Comparison of ENCODE assay signal across 8 cellular contexts in the genomic region with DNA sequence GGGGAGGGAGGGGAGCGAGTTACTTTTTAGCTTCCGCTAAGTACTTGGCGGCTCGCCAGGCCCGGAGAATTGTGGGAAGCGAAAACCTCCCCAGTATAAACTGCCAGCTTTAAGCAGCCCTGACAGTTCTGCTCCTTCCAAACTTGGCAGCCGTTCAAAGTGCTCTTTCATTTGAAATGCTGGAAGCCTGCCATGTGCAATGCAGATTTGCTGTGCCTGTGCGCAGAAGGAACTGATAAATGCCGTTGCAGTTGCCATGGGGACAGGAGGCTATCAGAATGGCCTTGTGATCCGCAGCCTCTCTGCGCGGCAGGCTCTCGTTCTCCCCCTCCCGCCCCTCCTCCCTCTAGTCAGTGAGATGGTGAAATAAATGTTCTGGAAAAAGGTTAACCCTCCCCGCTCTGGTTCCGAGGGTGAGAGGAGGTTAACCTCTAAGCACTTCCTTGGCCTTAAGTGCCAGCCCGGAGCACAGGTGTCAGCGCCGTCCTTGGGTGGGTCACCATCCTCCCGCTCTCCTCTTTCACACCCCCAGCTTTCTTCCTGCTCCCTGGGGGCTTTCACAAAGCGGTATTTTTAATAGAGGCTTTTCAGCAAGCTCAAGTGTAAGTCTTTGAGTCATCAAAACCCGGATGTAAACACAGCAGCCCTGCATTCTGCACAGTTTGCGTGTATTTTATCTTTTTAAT. TPM values are rescaled to one million over a fixed set of nuclear protein-coding genes. Genes with fewer than 3 reads are reported as not detected.
A peak's percentile ranks its signal among the peaks of the same experiment; 100 is the strongest.
DNase-seq lines count a peak whose midpoint lies in the region; ATAC-seq and TF ChIP-seq lines count a peak whose summit lies in the region.

No MANE protein-coding gene starts in this region.

- DNase-seq in COLO829 (ENCODE audit: low spot score) (peak; percentile 98), HuH-7.5 (ENCODE audit: low spot score) (peak; percentile 76), activated T-cell treated with anti-CD3 and anti-CD28 coated beads for 1 hour (ENCODE audit: low read depth) (peak; percentile 100), epithelial cell of prostate (ENCODE audit: low read depth, low spot score) (peak; percentile 75), mucosa of descending colon (peak; percentile 99)
- peak; percentile 95 to 99 for DNase-seq in stimulated activated CD8-positive, alpha-beta memory T cell treated with anti-CD3 and anti-CD28 coated beads, Interleukin-4, amount 100 ng/mL, for 1 hour (ENCODE audit: low read depth in 2 of 2, low spot score in 1 of 2)

- intact Hi-C loops in mucosa of descending colon (cut with DNase I, micrococcal nuclease) = loop anchor here in 1 of 2 donors (10.0 kb wide), 1 partner anchor 96 kb away; no protein-coding TSS in a partner anchor

- H3K9ac ChIP-seq in OCI-LY1 (ENCODE audit: low read length) = peak overlapping the region; percentile 57

- H3K4me1 ChIP-seq in OCI-LY1 (ENCODE audit: insufficient read depth, low read length, severe bottlenecking) (peaks cover 79% of the 10 kb centered on the region), mucosa of descending colon (ENCODE audit: low read depth) (peaks cover 57% of the 10 kb centered on the region)

- H3K27ac ChIP-seq in OCI-LY1 (ENCODE audit: low read depth, low read length, poor library complexity, severe bottlenecking) (peak overlapping the region; percentile 97), epithelial cell of prostate (peak overlapping the region; percentile 84)

- H3K9me2 ChIP-seq in OCI-LY1 (ENCODE audit: low read depth, low read length) = no peaks in the 10 kb centered on the region

- H3F3A ChIP-seq in OCI-LY1 (ENCODE audit: insufficient read depth, low read length) = peaks cover 13% of the 10 kb centered on the region; the same call in 1 of the 2 replicates

- no peak for TF ChIP-seq CTCF in OCI-LY1 (IDR thresholded peaks at IDR 0.05; ENCODE audit: low read length)
- TF ChIP-seq CTCF in mucosa of descending colon (IDR thresholded peaks at IDR 0.05) = no peak

- no peak overlapping the region for H2AFZ ChIP-seq in OCI-LY1 (ENCODE audit: low read length)

- peak; percentile 53 for ATAC-seq in GM21528 (IDR thresholded peaks at IDR 0.05; ENCODE audit: low FRiP score, unreplicated experiment)
- peak; percentile 90 for ATAC-seq in mucosa of descending colon

- H3K4me2 ChIP-seq in OCI-LY1 (ENCODE audit: low read length) = peak overlapping the region; percentile 75

- no peaks in the 10 kb centered on the region for H3K79me2 ChIP-seq in OCI-LY1 (ENCODE audit: insufficient read depth, low read length)

- H3K27me3 ChIP-seq in OCI-LY1 (ENCODE audit: insufficient read depth, low read length) = no peaks in the 10 kb centered on the region

- H4K20me1 ChIP-seq in OCI-LY1 (ENCODE audit: insufficient read depth, low read length) = no peaks in the 10 kb centered on the region

- H3K9me3 ChIP-seq in OCI-LY1 (ENCODE audit: low read length) = no peaks in the 10 kb centered on the region
- H3K9me3 ChIP-seq in mucosa of descending colon = no peaks in the 10 kb centered on the region

- H3K4me3 ChIP-seq in OCI-LY1 (ENCODE audit: low read depth, low read length, poor library complexity, severe bottlenecking) (peak overlapping the region; percentile 48), mucosa of descending colon (no peak overlapping the region)

- H3K36me3 ChIP-seq in OCI-LY1 (ENCODE audit: insufficient read depth, low read length) = no peaks in the 10 kb centered on the region
- H3K36me3 ChIP-seq in mucosa of descending colon (ENCODE audit: low read depth) = no peaks in the 10 kb centered on the region

RNA-seq across cellular contexts. Expression of a gene that starts 11.9 kb away (rescaled TPM):
- 10 to 100 TPM; 15.1 to 74.1 (median 19.3) TPM for total RNA-seq in mucosa of descending colon

RNA-seq across cellular contexts. Expression of a gene that starts 57.6 kb away (rescaled TPM):
- total RNA-seq in mucosa of descending colon = 10 to 100 TPM; 45.7 to 84.9 (median 61.0) TPM
